9 cellular contexts compared by ENCODE assay signal in genomic region chr22:23237201-23237798, GRCh38. TPM values are rescaled to one million over a fixed set of nuclear protein-coding genes. Genes with fewer than 3 reads are reported as not detected.
A peak's percentile ranks its signal among the peaks of the same experiment; 100 is the strongest.
DNase-seq lines count a peak whose midpoint lies in the region; ATAC-seq and TF ChIP-seq lines count a peak whose summit lies in the region.
"Had no signal": no experiment of that assay in that cellular context is flagged by ENCODE, and none has a peak within 500 bp of the region (broad histone marks: within the 10 kb centered on the region; RNA-seq: fewer than 3 reads in every experiment).

No MANE protein-coding gene starts in this region.

- peaks cover 30% of the 10 kb centered on the region for H3K4me1 ChIP-seq in MM.1S (ENCODE audit: low read length)
- peaks cover 32% of the 10 kb centered on the region for H3K4me1 ChIP-seq in NT2/D1 (ENCODE audit: insufficient read depth, insufficient read length)

- H3K4me3 ChIP-seq in MM.1S (ENCODE audit: low read length) (no peak overlapping the region), NT2/D1 (ENCODE audit: insufficient read length, low read depth) (no peak overlapping the region), skeletal muscle cell (ENCODE audit: low read depth, low read length) (no peak overlapping the region)
- H3K4me3 ChIP-seq: SJSA1 had no signal

- DNase-seq in MM.1S (peak; percentile 41), NT2/D1 (ENCODE audit: low read depth, low spot score) (peak; percentile 23), head of caudate nucleus (peak in 40 of 42 donors; percentile 24 to 87 (median 66)), skeletal muscle cell (ENCODE audit: low read depth) (peak; percentile 78), cerebellum (ENCODE audit: low spot score) (no peak), HT-29 (ENCODE audit: low spot score) (no peak)

- H3K9ac ChIP-seq in MM.1S (ENCODE audit: low read length) = no peak overlapping the region
- H3K9ac ChIP-seq in NT2/D1 (ENCODE audit: insufficient read length, low read depth) = no peak overlapping the region

- H3K27ac ChIP-seq in MM.1S (ENCODE audit: low read length) = peak overlapping the region; percentile 40; the same call in 1 of the 2 replicates
- H3K27ac ChIP-seq: SJSA1 had no signal

- TF ChIP-seq CTCF in MM.1S (IDR thresholded peaks at IDR 0.05; ENCODE audit: low read length) = no peak

- H3F3A ChIP-seq in MM.1S (ENCODE audit: insufficient read depth, low read length) = peaks cover 20% of the 10 kb centered on the region

- peaks cover 100% of the 10 kb centered on the region for H3K79me2 ChIP-seq in MM.1S (ENCODE audit: low read length)

- H3K9me2 ChIP-seq in MM.1S (replicated peaks; ENCODE audit: insufficient read depth, low read length) = no peaks in the 10 kb centered on the region

- peaks cover 89% of the 10 kb centered on the region for H4K20me1 ChIP-seq in MM.1S (ENCODE audit: insufficient read depth, low read length)

- H3K4me2 ChIP-seq in MM.1S (ENCODE audit: low read depth, low read length) = peak overlapping the region; percentile 23; the same call in 1 of the 2 replicates

- H2AFZ ChIP-seq in MM.1S (ENCODE audit: low read length) = no peak overlapping the region

- no peak for ATAC-seq in GM21367 (IDR thresholded peaks at IDR 0.05; ENCODE audit: unreplicated experiment)
- ATAC-seq in HG02852 (IDR thresholded peaks at IDR 0.05; ENCODE audit: unreplicated experiment) = no peak

- H3K9me3 ChIP-seq in MM.1S (replicated peaks; ENCODE audit: insufficient read depth, low read length) (no peaks in the 10 kb centered on the region), NT2/D1 (ENCODE audit: insufficient read depth, low read length) (no peaks in the 10 kb centered on the region; the same call in 1 of the 2 replicates)

- H3K36me3 ChIP-seq in MM.1S (replicated peaks; ENCODE audit: insufficient read depth, low read length) = no peaks in the 10 kb centered on the region
- H3K36me3 ChIP-seq in NT2/D1 (ENCODE audit: insufficient read depth, insufficient read length, low read length) = peaks cover 18% of the 10 kb centered on the region

- intact Hi-C loops in head of caudate nucleus (cut with DNase I) = no loop called here

- H3K27me3 ChIP-seq in MM.1S (replicated peaks; ENCODE audit: insufficient read depth, low read length) = no peaks in the 10 kb centered on the region
- H3K27me3 ChIP-seq in NT2/D1 (ENCODE audit: insufficient read depth, insufficient read length) = no peaks in the 10 kb centered on the region
- H3K27me3 ChIP-seq: SJSA1 had no signal

RNA-seq across cellular contexts. Expression of gene BCR, which starts 57.0 kb away (rescaled TPM):
- total RNA-seq in cerebellum = 57.5 TPM
- 60.3 and 69.1 TPM in 2 replicates for total RNA-seq in HT-29 (2014; rRNA removed; shearing (Covaris generic))

Comparison
In these comparisons a context has a peak if more than half of its experiments do, and no peak if none do; other contexts are left out.
1. DNase-seq: peak in MM.1S (single experiment), NT2/D1 (single experiment), head of caudate nucleus (40 of 42) and skeletal muscle cell (single experiment); none in cerebellum (single experiment) and HT-29 (single experiment).